ENCODE assay signal across 34 cellular contexts in genomic region chr11:68242616-68243015, GRCh38.
"Had no signal": no experiment of that assay in that cellular context is flagged by ENCODE, and none has a peak within 500 bp of the region (broad histone marks: within the 10 kb centered on the region; RNA-seq: fewer than 3 reads in every experiment).

No MANE protein-coding gene starts in this region.

- H3K9me3 ChIP-seq: MG63 had no signal

- H3K36me3 ChIP-seq: MG63 had no signal

- H3K4me3 ChIP-seq: MG63 had no signal

- H3K27me3 ChIP-seq: MG63 had no signal

- DNase-seq: Karpas-422, Kasumi-1, MG63, MM.1S, MV-4-11, NCI-H1048, NCI-H1092, NCI-H1092 treated with DMSO at 0.1 percent for 48 hours, NCI-H1105, NCI-H1105 treated with DMSO at 0.1 percent for 48 hours, NCI-H1417, NCI-H1417 treated with DMSO at 0.1 percent for 48 hours, NCI-H1436, NCI-H1436 treated with DMSO at 0.1 percent for 48 hours, NCI-H146, NCI-H1694, NCI-H1694 treated with DMSO at 0.1 percent for 48 hours, NCI-H187, NCI-H187 treated with DMSO at 0.1 percent for 48 hours, NCI-H1930, NCI-H2029, NCI-H2029 treated with DMSO at 0.1 percent for 48 hours, NCI-H2081, NCI-H2081 treated with DMSO at 0.1 percent for 48 hours, NCI-H2107, NCI-H2171, NCI-H2171 treated with DMSO at 0.1 percent for 48 hours, NCI-H2227 treated with DMSO at 0.1 percent for 48 hours, NCI-H226, NCI-H345, NCI-H446 treated with DMSO at 0.1 percent for 48 hours, NCI-H510A, NCI-H510A treated with DMSO at 0.1 percent for 48 hours, NCI-H524 had no signal
